Comparison of ENCODE assay signal across 8 cellular contexts in genomic region chr13:57629391-57629804, GRCh38. TPM values are rescaled to one million over a fixed set of nuclear protein-coding genes. Genes with fewer than 3 reads are reported as not detected.
DNase-seq lines count a peak whose midpoint lies in the region; ATAC-seq and TF ChIP-seq lines count a peak whose summit lies in the region.

No MANE protein-coding gene starts in this region.

- peaks cover 64% of the 10 kb centered on the region for H3K27me3 ChIP-seq in H7 (ENCODE audit: control insufficient read depth, insufficient read depth, low read length)
- peaks cover 58% of the 10 kb centered on the region for H3K27me3 ChIP-seq in left ventricle myocardium inferior (ENCODE audit: low read depth)

- peaks cover 49% of the 10 kb centered on the region for H3K27me3 Mint-ChIP-seq in activated CD8-positive, alpha-beta T cell treated with anti-CD3 and anti-CD28 coated beads, Interleukin-2, amount 10 ng/mL, durations not matched to agents 7 days and 5 days (ENCODE audit: low read depth)

- no peak for TF ChIP-seq CTCF in left ventricle myocardium inferior (IDR thresholded peaks at IDR 0.05; ENCODE audit: borderline replicate concordance)
- TF ChIP-seq CTCF in retinal pigment epithelial cell (conservative IDR thresholded peaks at IDR 0.05; ENCODE audit: low read depth, low read length) = peak; percentile 6

- H3K9me3 ChIP-seq in left ventricle myocardium inferior (replicated peaks) = no peaks in the 10 kb centered on the region

- H3K4me1 Mint-ChIP-seq in activated CD8-positive, alpha-beta T cell treated with anti-CD3 and anti-CD28 coated beads, Interleukin-2, amount 10 ng/mL, durations not matched to agents 7 days and 5 days (ENCODE audit: low read depth) = peaks cover 28% of the 10 kb centered on the region

- H3K4me1 ChIP-seq in left ventricle myocardium inferior = peaks cover 52% of the 10 kb centered on the region

- CTCF ChIA-PET in activated CD8-positive, alpha-beta T cell treated with anti-CD3 and anti-CD28 coated beads, Interleukin-2, amount 10 ng/mL, durations not matched to agents 7 days and 5 days (lab: Charles Lee) = no interaction called here

- H3K9me3 Mint-ChIP-seq in activated CD8-positive, alpha-beta T cell treated with anti-CD3 and anti-CD28 coated beads, Interleukin-2, amount 10 ng/mL, durations not matched to agents 7 days and 5 days (ENCODE audit: insufficient read depth) = peaks cover 11% of the 10 kb centered on the region

- H3K27ac Mint-ChIP-seq in activated CD8-positive, alpha-beta T cell treated with anti-CD3 and anti-CD28 coated beads, Interleukin-2, amount 10 ng/mL, durations not matched to agents 7 days and 5 days = no peak overlapping the region

- peak overlapping the region; percentile 57 for H3K4me3 ChIP-seq in H7 (ENCODE audit: insufficient read depth, low read depth, low read length)
- peak overlapping the region; percentile 74 for H3K4me3 ChIP-seq in left ventricle myocardium inferior
- peak overlapping the region; percentile 80 for H3K4me3 ChIP-seq in retinal pigment epithelial cell (ENCODE audit: low read length)

- POLR2A ChIA-PET in activated CD8-positive, alpha-beta T cell treated with anti-CD3 and anti-CD28 coated beads, Interleukin-2, amount 10 ng/mL, durations not matched to agents 7 days and 5 days (lab: Charles Lee) = no interaction called here

- intact Hi-C loops in left ventricle myocardium inferior (cut with micrococcal nuclease) = loop anchor here (5.0 kb wide), 1 partner anchor 228 kb away; no protein-coding TSS in a partner anchor

- H3K36me3 Mint-ChIP-seq in activated CD8-positive, alpha-beta T cell treated with anti-CD3 and anti-CD28 coated beads, Interleukin-2, amount 10 ng/mL, durations not matched to agents 7 days and 5 days (ENCODE audit: low read depth) = peaks cover 18% of the 10 kb centered on the region

- no peak overlapping the region for H3K27ac ChIP-seq in left ventricle myocardium inferior (replicated peaks)

- no peaks in the 10 kb centered on the region for H3K36me3 ChIP-seq in H7 (replicated peaks; ENCODE audit: control insufficient read depth, insufficient read depth, low read length)
- no peaks in the 10 kb centered on the region for H3K36me3 ChIP-seq in left ventricle myocardium inferior

- peak; percentile 25 for DNase-seq in H7
- DNase-seq in activated CD8-positive, alpha-beta T cell treated with anti-CD3 and anti-CD28 coated beads, Interleukin-2, amount 10 ng/mL, durations not matched to agents 7 days and 5 days = no peak
- DNase-seq in left ventricle myocardium inferior = no peak
- no peak for DNase-seq in retinal pigment epithelial cell (ENCODE audit: low read depth)
- no peak for DNase-seq in NCI-H2227 (lab: John Stamatoyannopoulos, UW; ENCODE audit: unreplicated experiment)
- no peak for DNase-seq in NCI-H526 (lab: John Stamatoyannopoulos, UW)
- DNase-seq in NCI-H2196 (lab: John Stamatoyannopoulos, UW; ENCODE audit: unreplicated experiment) = no peak

- peak overlapping the region; percentile 26 for H3K4me3 Mint-ChIP-seq in activated CD8-positive, alpha-beta T cell treated with anti-CD3 and anti-CD28 coated beads, Interleukin-2, amount 10 ng/mL, durations not matched to agents 7 days and 5 days

- no peak for ATAC-seq in activated CD8-positive, alpha-beta T cell treated with anti-CD3 and anti-CD28 coated beads, Interleukin-2, amount 10 ng/mL, durations not matched to agents 7 days and 5 days
- no peak for ATAC-seq in GM21717 (IDR thresholded peaks at IDR 0.05; ENCODE audit: unreplicated experiment)

RNA-seq across cellular contexts. Expression of gene PCDH17, which starts 2.1 kb away (rescaled TPM):
- 0.22 and 0.24 TPM in 2 replicates for total RNA-seq in H7 (2014; rRNA removed; shearing (Covaris generic))
- not detected for total RNA-seq in activated CD8-positive, alpha-beta T cell treated with anti-CD3 and anti-CD28 coated beads, Interleukin-2, amount 10 ng/mL, durations not matched to agents 7 days and 5 days
- 3.1 TPM for total RNA-seq in left ventricle myocardium inferior
